ENCODE assay signal across 22 cellular contexts in the genomic region with DNA sequence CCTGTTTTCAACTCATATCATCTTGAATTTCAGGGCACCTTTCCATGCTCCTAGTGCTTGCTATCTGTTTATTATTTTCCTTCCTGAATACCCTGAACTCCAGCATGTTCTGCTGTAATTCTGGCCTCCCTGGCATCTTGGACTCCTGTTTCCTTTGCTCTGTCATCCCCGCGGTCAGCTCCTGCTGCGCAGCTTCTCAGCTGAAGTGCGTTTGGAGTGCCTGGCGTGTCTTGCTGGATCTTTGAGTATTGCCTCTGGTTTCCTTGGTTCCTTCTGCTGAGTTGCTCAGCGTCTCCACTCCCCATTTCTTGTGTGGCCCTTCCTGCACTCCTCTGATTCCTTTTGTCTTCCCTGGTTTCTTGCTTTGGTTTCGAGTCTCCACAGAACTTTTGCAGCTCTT.
A peak's percentile ranks its signal among the peaks of the same experiment; 100 is the strongest.
DNase-seq lines count a peak whose midpoint lies in the region; ATAC-seq, FAIRE-seq and TF ChIP-seq lines count a peak whose summit lies in the region.
"Had no signal": no experiment of that assay in that cellular context is flagged by ENCODE, and none has a peak within 500 bp of the region (broad histone marks: within the 10 kb centered on the region; RNA-seq: fewer than 3 reads in every experiment).

No MANE protein-coding gene starts in this region.

- peaks cover 91% of the 10 kb centered on the region for H3K36me3 Mint-ChIP-seq in CD4-positive, alpha-beta T cell (ENCODE audit: low read depth)
- H3K36me3 Mint-ChIP-seq in activated T-helper 1 cell treated with anti-CD3 and anti-CD28 coated beads, Interleukin-12 subunit alpha, Interleukin-12 subunit beta, Interleukin-2, Interleukin-4 antibody, amounts not matched to agents 30 ng/mL and 10 ng/mL and 1 ng/mL, durations not matched to agents 14 hours and 24 hours and 36 hours (ENCODE audit: low read depth): peaks cover 63% of the 10 kb centered on the region
- H3K36me3 Mint-ChIP-seq in neural crest cell (ENCODE audit: low read depth) (peaks cover 49% of the 10 kb centered on the region), Calu3 (ENCODE audit: insufficient read depth, unreplicated experiment) (peaks cover 9% of the 10 kb centered on the region)

- CTCF ChIA-PET in CD4-positive, alpha-beta T cell (lab: Charles Lee): no interaction called here
- CTCF ChIA-PET in Calu3 (lab: Charles Lee): no interaction called here

- no peaks in the 10 kb centered on the region for H3K4me1 ChIP-seq in esophagus squamous epithelium
- H3K4me1 ChIP-seq: BLaER1 treated with 17β-estradiol and CSF1 and Interleukin-3, amounts not matched to agents 10 nM and 100 nM had no signal

- TF ChIP-seq POLR2A in esophagus squamous epithelium (IDR thresholded peaks at IDR 0.05) (no peak), GM12892 (IDR thresholded peaks at IDR 0.05; ENCODE audit: low read depth, low read length) (no peak)

- no peak for DNase-seq in CD4-positive, alpha-beta T cell
- peak; percentile 42 for DNase-seq in DMS79 (lab: John Stamatoyannopoulos, UW)
- DNase-seq in activated T-helper 1 cell treated with anti-CD3 and anti-CD28 coated beads, Interleukin-12 subunit alpha, Interleukin-12 subunit beta, Interleukin-2, Interleukin-4 antibody, amounts not matched to agents 30 ng/mL and 10 ng/mL and 1 ng/mL, durations not matched to agents 14 hours and 24 hours and 36 hours (ENCODE audit: low spot score): no peak
- DNase-seq in neural crest cell (ENCODE audit: low read depth, low spot score): no peak
- no peak for DNase-seq in esophagus squamous epithelium (lab: John Stamatoyannopoulos, UW)
- DNase-seq in GM12892 (ENCODE audit: insufficient read length): no peak
- no peak for DNase-seq in Calu3
- DNase-seq: CD8-positive, alpha-beta memory T cell; COR-L47; DMS153; DND-41; EL; HCEC 1CT; IMR-90 had no signal

- no peak overlapping the region for H3K4me3 Mint-ChIP-seq in CD4-positive, alpha-beta T cell
- no peak overlapping the region for H3K4me3 Mint-ChIP-seq in activated T-helper 1 cell treated with anti-CD3 and anti-CD28 coated beads, Interleukin-12 subunit alpha, Interleukin-12 subunit beta, Interleukin-2, Interleukin-4 antibody, amounts not matched to agents 30 ng/mL and 10 ng/mL and 1 ng/mL, durations not matched to agents 14 hours and 24 hours and 36 hours
- no peak overlapping the region for H3K4me3 Mint-ChIP-seq in neural crest cell
- H3K4me3 Mint-ChIP-seq in Calu3 (ENCODE audit: low read depth, unreplicated experiment): no peak overlapping the region
- H3K4me3 Mint-ChIP-seq: B cell; CD8-positive, alpha-beta memory T cell; GM23338 had no signal

- intact Hi-C loops in CD4-positive, alpha-beta T cell (cut with DNase I, micrococcal nuclease): no loop called here
- intact Hi-C loops in activated T-helper 1 cell treated with anti-CD3 and anti-CD28 coated beads, Interleukin-12 subunit alpha, Interleukin-12 subunit beta, Interleukin-2, Interleukin-4 antibody, amounts not matched to agents 30 ng/mL and 10 ng/mL and 1 ng/mL, durations not matched to agents 14 hours and 24 hours and 36 hours (cut with micrococcal nuclease): no loop called here
- intact Hi-C loops in esophagus squamous epithelium (cut with DNase I) (no loop called here), Calu3 (cut with micrococcal nuclease; ENCODE audit: unreplicated experiment) (no loop called here)

- no peaks in the 10 kb centered on the region for H3K27me3 Mint-ChIP-seq in CD4-positive, alpha-beta T cell
- H3K27me3 Mint-ChIP-seq in activated T-helper 1 cell treated with anti-CD3 and anti-CD28 coated beads, Interleukin-12 subunit alpha, Interleukin-12 subunit beta, Interleukin-2, Interleukin-4 antibody, amounts not matched to agents 30 ng/mL and 10 ng/mL and 1 ng/mL, durations not matched to agents 14 hours and 24 hours and 36 hours (ENCODE audit: insufficient read depth): no peaks in the 10 kb centered on the region
- no peaks in the 10 kb centered on the region for H3K27me3 Mint-ChIP-seq in neural crest cell (ENCODE audit: low read depth)
- H3K27me3 Mint-ChIP-seq in Calu3 (ENCODE audit: unreplicated experiment): no peaks in the 10 kb centered on the region
- H3K27me3 Mint-ChIP-seq: B cell; CD8-positive, alpha-beta memory T cell had no signal

- no TSS peak for BruUV-seq in Calu3 (replicated peaks; lab: Mats Ljungman, UMichigan)

- WGBS in esophagus squamous epithelium, 2 donors: 91 to 92% methylated on average over 7 of the region's 7 CpGs

- ATAC-seq in CD4-positive, alpha-beta T cell (ENCODE audit: poor library complexity): no peak
- ATAC-seq in HG03097 (IDR thresholded peaks at IDR 0.05; ENCODE audit: low FRiP score, unreplicated experiment): no peak
- ATAC-seq: GM12878, GM23338, K562 had no signal

- peaks cover 6% of the 10 kb centered on the region for H3K4me1 Mint-ChIP-seq in CD4-positive, alpha-beta T cell (ENCODE audit: low read depth)
- H3K4me1 Mint-ChIP-seq in activated T-helper 1 cell treated with anti-CD3 and anti-CD28 coated beads, Interleukin-12 subunit alpha, Interleukin-12 subunit beta, Interleukin-2, Interleukin-4 antibody, amounts not matched to agents 30 ng/mL and 10 ng/mL and 1 ng/mL, durations not matched to agents 14 hours and 24 hours and 36 hours (ENCODE audit: low read depth): no peaks in the 10 kb centered on the region
- H3K4me1 Mint-ChIP-seq in neural crest cell (no peaks in the 10 kb centered on the region), Calu3 (ENCODE audit: low read depth, unreplicated experiment) (no peaks in the 10 kb centered on the region)
- H3K4me1 Mint-ChIP-seq: GM23338 had no signal

- H3K36me3 ChIP-seq in esophagus squamous epithelium: peaks cover 8 to 100% (median 8%) of the 10 kb centered on the region in 3 donors

- H3K27ac ChIP-seq in CD4-positive, alpha-beta T cell (ENCODE audit: low read depth, low read length): no peak overlapping the region
- H3K27ac ChIP-seq in esophagus squamous epithelium: no peak overlapping the region
- H3K27ac ChIP-seq: BLaER1 treated with 17β-estradiol and CSF1 and Interleukin-3, amounts not matched to agents 10 nM and 100 nM had no signal

- no peaks in the 10 kb centered on the region for H3K9me3 ChIP-seq in CD4-positive, alpha-beta T cell (ENCODE audit: control insufficient read depth, low read length)
- H3K9me3 ChIP-seq in esophagus squamous epithelium: peaks cover 0 to 15% (median 5%) of the 10 kb centered on the region in 3 donors

- H3K27me3 ChIP-seq in CD4-positive, alpha-beta T cell (ENCODE audit: control insufficient read depth, insufficient read depth, low read length): no peaks in the 10 kb centered on the region
- no peaks in the 10 kb centered on the region for H3K27me3 ChIP-seq in esophagus squamous epithelium
- H3K27me3 ChIP-seq: BLaER1 treated with 17β-estradiol and CSF1 and Interleukin-3, amounts not matched to agents 10 nM and 100 nM had no signal

- POLR2A ChIA-PET in CD4-positive, alpha-beta T cell (lab: Charles Lee): no interaction called here

- H3K4me3 ChIP-seq in esophagus squamous epithelium: no peak overlapping the region
- H3K4me3 ChIP-seq: BLaER1 treated with 17β-estradiol and CSF1 and Interleukin-3, amounts not matched to agents 10 nM and 100 nM; GM12878; GM23338; K562 had no signal

- H3K27ac Mint-ChIP-seq in CD4-positive, alpha-beta T cell: peak overlapping the region; percentile 4
- H3K27ac Mint-ChIP-seq in activated T-helper 1 cell treated with anti-CD3 and anti-CD28 coated beads, Interleukin-12 subunit alpha, Interleukin-12 subunit beta, Interleukin-2, Interleukin-4 antibody, amounts not matched to agents 30 ng/mL and 10 ng/mL and 1 ng/mL, durations not matched to agents 14 hours and 24 hours and 36 hours: peak overlapping the region; percentile 18
- H3K27ac Mint-ChIP-seq in neural crest cell (ENCODE audit: unreplicated experiment) (peak overlapping the region; percentile 16), Calu3 (ENCODE audit: unreplicated experiment) (no peak overlapping the region)
- H3K27ac Mint-ChIP-seq: B cell, GM23338 had no signal

- H3K9me3 Mint-ChIP-seq in CD4-positive, alpha-beta T cell: peaks cover 9% of the 10 kb centered on the region
- peaks cover 24% of the 10 kb centered on the region for H3K9me3 Mint-ChIP-seq in activated T-helper 1 cell treated with anti-CD3 and anti-CD28 coated beads, Interleukin-12 subunit alpha, Interleukin-12 subunit beta, Interleukin-2, Interleukin-4 antibody, amounts not matched to agents 30 ng/mL and 10 ng/mL and 1 ng/mL, durations not matched to agents 14 hours and 24 hours and 36 hours
- H3K9me3 Mint-ChIP-seq in neural crest cell: peaks cover 15% of the 10 kb centered on the region
- peaks cover 2% of the 10 kb centered on the region for H3K9me3 Mint-ChIP-seq in Calu3 (ENCODE audit: low read depth, unreplicated experiment)

- no peak for FAIRE-seq in GM12892 (lab: Jason Lieb, UNC)
- FAIRE-seq: GM12878, H54, HTR-8/SVneo, K562 had no signal

- no peak for TF ChIP-seq CTCF in CD4-positive, alpha-beta T cell (IDR thresholded peaks at IDR 0.05)
- TF ChIP-seq CTCF in neural crest cell (conservative IDR thresholded peaks at IDR 0.05) (no peak), esophagus squamous epithelium (IDR thresholded peaks at IDR 0.05) (no peak), Calu3 (IDR thresholded peaks at IDR 0.05; ENCODE audit: unreplicated experiment) (no peak)
